ENCODE assay signal across 1 cellular context in genomic region chr3:32469151-32469874, GRCh38.
A peak's percentile ranks its signal among the peaks of the same experiment; 100 is the strongest.
TF ChIP-seq lines count a peak whose summit lies in the region.

No MANE protein-coding gene starts in this region.

TF ChIP-seq in HepG2, 621 proteins besides CTCF, POLR2A, EP300 and RAD21 (continued from another document):
- peak; percentile 35; the same call in 1 of the 2 replicates for TF ChIP-seq PRDM15 (CRISPR knock-in tag; IDR thresholded peaks at IDR 0.05)
- no peak for TF ChIP-seq HMG20B (CRISPR knock-in tag; conservative IDR thresholded peaks at IDR 0.05)
